21 cellular contexts compared by ENCODE assay signal in genomic region chr6:25365159-25365558, GRCh38.
"Had no signal": no experiment of that assay in that cellular context is flagged by ENCODE, and none has a peak within 500 bp of the region (broad histone marks: within the 10 kb centered on the region; RNA-seq: fewer than 3 reads in every experiment).

No MANE protein-coding gene starts in this region.

- H3K4me1 ChIP-seq: psoas muscle had no signal

- H3K27ac ChIP-seq: colonic mucosa, foreskin keratinocyte, hepatocyte, left ventricle myocardium inferior, neutrophil, psoas muscle had no signal

- H3K9me3 ChIP-seq: colonic mucosa, left ventricle myocardium inferior, neutrophil, psoas muscle, spleen had no signal

- H3K4me3 ChIP-seq: colonic mucosa, hepatocyte, left ventricle myocardium inferior, lung, psoas muscle, spleen had no signal

- DNase-seq: colonic mucosa; dermis blood vessel endothelial cell; foreskin keratinocyte; kidney; left cardiac atrium; left ventricle myocardium inferior; mesenchymal stem cell; naive B cell; psoas muscle; retina; spleen; stimulated activated CD4-positive, alpha-beta T cell treated with anti-CD3 and anti-CD28 coated beads, Interleukin-15, amount 100 ng/mL, for 24 hours; stimulated activated CD4-positive, alpha-beta T cell treated with anti-CD3 and anti-CD28 coated beads, Interleukin-1b, Interleukin-23, amount 100 ng/mL, for 48 hours; stimulated activated CD4-positive, alpha-beta T cell treated with anti-CD3 and anti-CD28 coated beads, Interleukin-4, amount 100 ng/mL, for 24 hours; stimulated activated naive B cell treated with anti-CD40 and anti-IgM and Interleukin-4, amounts not matched to agents 10 μg/mL and 1 μg/mL and 100 μg/mL, for 72 hours; stimulated activated naive CD8-positive, alpha-beta T cell treated with anti-CD3 and anti-CD28 coated beads, Interleukin-15, amount 100 ng/mL, for 72 hours; trophoblast cell had no signal

- FAIRE-seq: kidney had no signal

- H3K27me3 ChIP-seq: colonic mucosa, foreskin keratinocyte, hepatocyte, neutrophil, spleen had no signal

- ATAC-seq: foreskin keratinocyte; left cardiac atrium; psoas muscle; sciatic nerve; stimulated activated naive B cell treated with anti-CD40 and anti-IgM and Interleukin-4, amounts not matched to agents 10 μg/mL and 1 μg/mL and 100 μg/mL, for 72 hours; stimulated activated naive CD8-positive, alpha-beta T cell treated with anti-CD3 and anti-CD28 coated beads, Interleukin-15, amount 100 ng/mL, for 72 hours had no signal

- H3K4me2 ChIP-seq: hepatocyte had no signal

- H3K36me3 ChIP-seq: colonic mucosa, left ventricle myocardium inferior, neutrophil, spleen had no signal

- H2AFZ ChIP-seq: hepatocyte had no signal
